ENCODE assay signal across 17 cellular contexts in genomic region chr14:75928587-75929230, GRCh38. TPM values are rescaled to one million over a fixed set of nuclear protein-coding genes. Genes with fewer than 3 reads are reported as not detected.
DNase-seq lines count a peak whose midpoint lies in the region; TF ChIP-seq lines count a peak whose summit lies in the region.
"Had no signal": no experiment of that assay in that cellular context is flagged by ENCODE, and none has a peak within 500 bp of the region (broad histone marks: within the 10 kb centered on the region; RNA-seq: fewer than 3 reads in every experiment).

No MANE protein-coding gene starts in this region.

- peaks cover 10% of the 10 kb centered on the region for H3K4me1 ChIP-seq in SJCRH30
- H3K4me1 ChIP-seq: body of pancreas, transverse colon had no signal

- no peaks in the 10 kb centered on the region for H3K9me3 ChIP-seq in SJCRH30 (replicated peaks)
- H3K9me3 ChIP-seq: body of pancreas, transverse colon had no signal

- H3K27ac ChIP-seq in SJCRH30 = peak overlapping the region; percentile 73
- H3K27ac ChIP-seq: body of pancreas, transverse colon had no signal

- H3K4me3 Mint-ChIP-seq in progenitor cell of endocrine pancreas (ENCODE audit: low read depth) = no peak overlapping the region
- H3K4me3 Mint-ChIP-seq in activated T-helper 2 cell treated with anti-CD3 and anti-CD28 coated beads, Interferon-gamma antibody, Interleukin-2, Interleukin-4, amounts not matched to agents 10 μg/mL and 5 μg/mL and 100 μg/mL, durations not matched to agents 14 hours and 24 hours and 36 hours (ENCODE audit: low read depth) = no peak overlapping the region
- H3K4me3 Mint-ChIP-seq: activated T-helper 1 cell treated with anti-CD3 and anti-CD28 coated beads, Interleukin-12 subunit alpha, Interleukin-12 subunit beta, Interleukin-2, Interleukin-4 antibody, amounts not matched to agents 30 ng/mL and 10 ng/mL and 1 ng/mL, durations not matched to agents 14 hours and 24 hours and 36 hours; HFFc6; memory B cell had no signal

- peaks cover 3% of the 10 kb centered on the region for H3K9me3 Mint-ChIP-seq in progenitor cell of endocrine pancreas (ENCODE audit: low read depth)
- H3K9me3 Mint-ChIP-seq in activated T-helper 2 cell treated with anti-CD3 and anti-CD28 coated beads, Interferon-gamma antibody, Interleukin-2, Interleukin-4, amounts not matched to agents 10 μg/mL and 5 μg/mL and 100 μg/mL, durations not matched to agents 14 hours and 24 hours and 36 hours = no peaks in the 10 kb centered on the region
- H3K9me3 Mint-ChIP-seq: activated T-helper 1 cell treated with anti-CD3 and anti-CD28 coated beads, Interleukin-12 subunit alpha, Interleukin-12 subunit beta, Interleukin-2, Interleukin-4 antibody, amounts not matched to agents 30 ng/mL and 10 ng/mL and 1 ng/mL, durations not matched to agents 14 hours and 24 hours and 36 hours; HFFc6; memory B cell had no signal

- peak overlapping the region; percentile 47 for H3K27ac Mint-ChIP-seq in progenitor cell of endocrine pancreas
- H3K27ac Mint-ChIP-seq in activated T-helper 2 cell treated with anti-CD3 and anti-CD28 coated beads, Interferon-gamma antibody, Interleukin-2, Interleukin-4, amounts not matched to agents 10 μg/mL and 5 μg/mL and 100 μg/mL, durations not matched to agents 14 hours and 24 hours and 36 hours = no peak overlapping the region
- H3K27ac Mint-ChIP-seq: activated T-helper 1 cell treated with anti-CD3 and anti-CD28 coated beads, Interleukin-12 subunit alpha, Interleukin-12 subunit beta, Interleukin-2, Interleukin-4 antibody, amounts not matched to agents 30 ng/mL and 10 ng/mL and 1 ng/mL, durations not matched to agents 14 hours and 24 hours and 36 hours; HFFc6; memory B cell had no signal

- peaks cover 9% of the 10 kb centered on the region for H3K36me3 Mint-ChIP-seq in progenitor cell of endocrine pancreas (ENCODE audit: insufficient read depth)
- H3K36me3 Mint-ChIP-seq in activated T-helper 2 cell treated with anti-CD3 and anti-CD28 coated beads, Interferon-gamma antibody, Interleukin-2, Interleukin-4, amounts not matched to agents 10 μg/mL and 5 μg/mL and 100 μg/mL, durations not matched to agents 14 hours and 24 hours and 36 hours (ENCODE audit: low read depth) = no peaks in the 10 kb centered on the region

- DNase-seq in AG20443 (ENCODE audit: low spot score) (peak; percentile 18), SJCRH30 (peak; percentile 34 to 73), fibroblast of peridontal ligament (ENCODE audit: extremely low read depth) (peak; percentile 40), progenitor cell of endocrine pancreas (ENCODE audit: low spot score, unreplicated experiment) (no peak), NCI-H146 (lab: John Stamatoyannopoulos, UW) (no peak), NCI-H1436 treated with DMSO at 0.1 percent for 48 hours (lab: John Stamatoyannopoulos, UW) (no peak), kidney glomerular epithelial cell (lab: John Stamatoyannopoulos, UW) (no peak)
- DNase-seq in activated T-helper 2 cell treated with anti-CD3 and anti-CD28 coated beads, Interferon-gamma antibody, Interleukin-2, Interleukin-4, amounts not matched to agents 10 μg/mL and 5 μg/mL and 100 μg/mL, durations not matched to agents 14 hours and 24 hours and 36 hours (ENCODE audit: low spot score) = no peak
- DNase-seq: activated CD4-positive, alpha-beta T cell treated with anti-CD3 and anti-CD28 coated beads, Interleukin-2, amount 50 U/mL, for 4 hours; body of pancreas; DMS79; HFFc6; NCI-H774; T1000; transverse colon had no signal

- intact Hi-C loops in activated T-helper 2 cell treated with anti-CD3 and anti-CD28 coated beads, Interferon-gamma antibody, Interleukin-2, Interleukin-4, amounts not matched to agents 10 μg/mL and 5 μg/mL and 100 μg/mL, durations not matched to agents 14 hours and 24 hours and 36 hours (cut with micrococcal nuclease) = no loop called here

- no peaks in the 10 kb centered on the region for H3K27me3 Mint-ChIP-seq in progenitor cell of endocrine pancreas
- H3K27me3 Mint-ChIP-seq in activated T-helper 2 cell treated with anti-CD3 and anti-CD28 coated beads, Interferon-gamma antibody, Interleukin-2, Interleukin-4, amounts not matched to agents 10 μg/mL and 5 μg/mL and 100 μg/mL, durations not matched to agents 14 hours and 24 hours and 36 hours (ENCODE audit: low read depth) = no peaks in the 10 kb centered on the region
- H3K27me3 Mint-ChIP-seq: memory B cell had no signal

- peak overlapping the region; percentile 53 for H3K4me3 ChIP-seq in SJCRH30
- H3K4me3 ChIP-seq: body of pancreas, transverse colon had no signal

- H3K4me1 Mint-ChIP-seq in progenitor cell of endocrine pancreas (ENCODE audit: low read depth) = peaks cover 2% of the 10 kb centered on the region
- no peaks in the 10 kb centered on the region for H3K4me1 Mint-ChIP-seq in activated T-helper 2 cell treated with anti-CD3 and anti-CD28 coated beads, Interferon-gamma antibody, Interleukin-2, Interleukin-4, amounts not matched to agents 10 μg/mL and 5 μg/mL and 100 μg/mL, durations not matched to agents 14 hours and 24 hours and 36 hours (ENCODE audit: low read depth)
- H3K4me1 Mint-ChIP-seq: memory B cell had no signal

- H3K36me3 ChIP-seq in SJCRH30 = no peaks in the 10 kb centered on the region; the same call in 1 of the 2 replicates
- H3K36me3 ChIP-seq: transverse colon had no signal

- TF ChIP-seq CTCF in progenitor cell of endocrine pancreas (IDR thresholded peaks at IDR 0.05; ENCODE audit: unreplicated experiment) = no peak

- no peaks in the 10 kb centered on the region for H3K27me3 ChIP-seq in SJCRH30
- H3K27me3 ChIP-seq: body of pancreas, transverse colon had no signal

RNA-seq across cellular contexts. Expression of gene TGFB3, which starts 53.1 kb away (rescaled TPM):
- 4.9 and 6.3 TPM in 2 replicates for total RNA-seq in SJCRH30 (2014; rRNA removed; shearing (Covaris generic))
- 10.3 and 11.7 TPM in 2 replicates for total RNA-seq in progenitor cell of endocrine pancreas
- total RNA-seq in activated T-helper 2 cell treated with anti-CD3 and anti-CD28 coated beads, Interferon-gamma antibody, Interleukin-2, Interleukin-4, amounts not matched to agents 10 μg/mL and 5 μg/mL and 100 μg/mL, durations not matched to agents 14 hours and 24 hours and 36 hours = 3.9 and 4.1 TPM in 2 replicates

RNA-seq across cellular contexts. Expression of gene IFT43, which starts 56.9 kb away (rescaled TPM):
- 14.4 and 15.0 TPM in 2 replicates for total RNA-seq in SJCRH30 (2014; rRNA removed; shearing (Covaris generic))
- total RNA-seq in progenitor cell of endocrine pancreas = 45.1 and 52.1 TPM in 2 replicates
- 8.2 and 9.3 TPM in 2 replicates for total RNA-seq in activated T-helper 2 cell treated with anti-CD3 and anti-CD28 coated beads, Interferon-gamma antibody, Interleukin-2, Interleukin-4, amounts not matched to agents 10 μg/mL and 5 μg/mL and 100 μg/mL, durations not matched to agents 14 hours and 24 hours and 36 hours

Comparison
In these comparisons a context has a peak if more than half of its experiments do, and no peak if none do; other contexts are left out.
1. DNase-seq: peak in AG20443 (single experiment), SJCRH30 (2 of 2) and fibroblast of peridontal ligament (single experiment); none in progenitor cell of endocrine pancreas (single experiment), activated T-helper 2 cell treated with anti-CD3 and anti-CD28 coated beads, Interferon-gamma antibody, Interleukin-2, Interleukin-4, amounts not matched to agents 10 μg/mL and 5 μg/mL and 100 μg/mL, durations not matched to agents 14 hours and 24 hours and 36 hours (single experiment), NCI-H146 (single experiment), NCI-H1436 treated with DMSO at 0.1 percent for 48 hours (single experiment) and kidney glomerular epithelial cell (single experiment).